Comparison of ENCODE assay signal across 1 cellular context in the genomic region with DNA sequence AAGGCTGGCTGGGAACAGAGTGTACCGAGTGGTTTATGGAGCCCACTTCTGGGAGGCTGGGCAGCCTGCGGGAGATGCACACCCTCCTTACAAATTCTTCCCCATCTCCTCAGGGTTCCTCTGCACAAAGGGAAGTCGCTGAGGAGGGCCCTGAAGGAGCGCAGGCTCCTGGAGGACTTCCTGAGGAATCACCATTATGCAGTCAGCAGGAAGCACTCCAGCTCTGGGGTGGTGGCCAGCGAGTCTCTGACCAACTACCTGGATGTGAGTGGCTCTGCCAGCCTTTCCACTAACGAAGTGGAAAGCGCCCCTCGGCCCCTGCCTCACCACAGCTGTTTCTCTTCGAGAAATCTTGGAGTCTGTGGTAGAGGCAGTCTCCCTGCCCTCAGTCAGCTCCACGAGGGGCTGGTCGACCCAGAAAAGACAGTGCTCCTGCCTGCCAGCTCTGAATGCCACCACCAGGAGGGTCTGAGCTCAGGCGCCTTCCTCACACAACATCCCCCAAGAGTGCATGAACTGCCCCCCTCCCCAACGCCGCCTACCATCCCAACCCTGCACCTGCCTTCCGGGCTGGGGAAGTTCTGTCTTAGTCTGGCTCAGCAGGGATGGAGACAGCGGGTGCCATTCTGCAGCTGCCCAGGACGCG.
TF ChIP-seq lines count a peak whose summit lies in the region.

No MANE protein-coding gene starts in this region.

TF ChIP-seq in HCT116, 20 proteins besides CTCF, POLR2A, EP300 and RAD21:
- TF ChIP-seq FOSL1 (IDR thresholded peaks at IDR 0.05; ENCODE audit: low read depth), result no peak
- no peak for TF ChIP-seq YY1 (IDR thresholded peaks at IDR 0.05; ENCODE audit: extremely low read depth, insufficient replicate concordance, low read depth, low read length)
- TF ChIP-seq ELF1 (IDR thresholded peaks at IDR 0.05; ENCODE audit: borderline replicate concordance, low read depth), result no peak
- TF ChIP-seq, protein P1, sequence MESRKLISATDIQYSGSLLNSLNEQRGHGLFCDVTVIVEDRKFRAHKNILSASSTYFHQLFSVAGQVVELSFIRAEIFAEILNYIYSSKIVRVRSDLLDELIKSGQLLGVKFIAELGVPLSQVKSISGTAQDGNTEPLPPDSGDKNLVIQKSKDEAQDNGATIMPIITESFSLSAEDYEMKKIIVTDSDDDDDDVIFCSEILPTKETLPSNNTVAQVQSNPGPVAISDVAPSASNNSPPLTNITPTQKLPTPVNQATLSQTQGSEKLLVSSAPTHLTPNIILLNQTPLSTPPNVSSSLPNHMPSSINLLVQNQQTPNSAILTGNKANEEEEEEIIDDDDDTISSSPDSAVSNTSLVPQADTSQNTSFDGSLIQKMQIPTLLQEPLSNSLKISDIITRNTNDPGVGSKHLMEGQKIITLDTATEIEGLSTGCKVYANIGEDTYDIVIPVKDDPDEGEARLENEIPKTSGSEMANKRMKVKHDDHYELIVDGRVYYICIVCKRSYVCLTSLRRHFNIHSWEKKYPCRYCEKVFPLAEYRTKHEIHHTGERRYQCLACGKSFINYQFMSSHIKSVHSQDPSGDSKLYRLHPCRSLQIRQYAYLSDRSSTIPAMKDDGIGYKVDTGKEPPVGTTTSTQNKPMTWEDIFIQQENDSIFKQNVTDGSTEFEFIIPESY (IDR thresholded peaks at IDR 0.05; ENCODE audit: extremely low read depth, insufficient replicate concordance, low read length), result no peak
- no peak for TF ChIP-seq EZH2phosphoT487 (IDR thresholded peaks at IDR 0.05; ENCODE audit: borderline replicate concordance)
- TF ChIP-seq SRF (IDR thresholded peaks at IDR 0.05; ENCODE audit: low read depth), result no peak
- TF ChIP-seq, protein P2, sequence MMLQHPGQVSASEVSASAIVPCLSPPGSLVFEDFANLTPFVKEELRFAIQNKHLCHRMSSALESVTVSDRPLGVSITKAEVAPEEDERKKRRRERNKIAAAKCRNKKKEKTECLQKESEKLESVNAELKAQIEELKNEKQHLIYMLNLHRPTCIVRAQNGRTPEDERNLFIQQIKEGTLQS (IDR thresholded peaks at IDR 0.05), result no peak
- no peak for TF ChIP-seq ZFX (IDR thresholded peaks at IDR 0.05)
- TF ChIP-seq, protein P3, sequence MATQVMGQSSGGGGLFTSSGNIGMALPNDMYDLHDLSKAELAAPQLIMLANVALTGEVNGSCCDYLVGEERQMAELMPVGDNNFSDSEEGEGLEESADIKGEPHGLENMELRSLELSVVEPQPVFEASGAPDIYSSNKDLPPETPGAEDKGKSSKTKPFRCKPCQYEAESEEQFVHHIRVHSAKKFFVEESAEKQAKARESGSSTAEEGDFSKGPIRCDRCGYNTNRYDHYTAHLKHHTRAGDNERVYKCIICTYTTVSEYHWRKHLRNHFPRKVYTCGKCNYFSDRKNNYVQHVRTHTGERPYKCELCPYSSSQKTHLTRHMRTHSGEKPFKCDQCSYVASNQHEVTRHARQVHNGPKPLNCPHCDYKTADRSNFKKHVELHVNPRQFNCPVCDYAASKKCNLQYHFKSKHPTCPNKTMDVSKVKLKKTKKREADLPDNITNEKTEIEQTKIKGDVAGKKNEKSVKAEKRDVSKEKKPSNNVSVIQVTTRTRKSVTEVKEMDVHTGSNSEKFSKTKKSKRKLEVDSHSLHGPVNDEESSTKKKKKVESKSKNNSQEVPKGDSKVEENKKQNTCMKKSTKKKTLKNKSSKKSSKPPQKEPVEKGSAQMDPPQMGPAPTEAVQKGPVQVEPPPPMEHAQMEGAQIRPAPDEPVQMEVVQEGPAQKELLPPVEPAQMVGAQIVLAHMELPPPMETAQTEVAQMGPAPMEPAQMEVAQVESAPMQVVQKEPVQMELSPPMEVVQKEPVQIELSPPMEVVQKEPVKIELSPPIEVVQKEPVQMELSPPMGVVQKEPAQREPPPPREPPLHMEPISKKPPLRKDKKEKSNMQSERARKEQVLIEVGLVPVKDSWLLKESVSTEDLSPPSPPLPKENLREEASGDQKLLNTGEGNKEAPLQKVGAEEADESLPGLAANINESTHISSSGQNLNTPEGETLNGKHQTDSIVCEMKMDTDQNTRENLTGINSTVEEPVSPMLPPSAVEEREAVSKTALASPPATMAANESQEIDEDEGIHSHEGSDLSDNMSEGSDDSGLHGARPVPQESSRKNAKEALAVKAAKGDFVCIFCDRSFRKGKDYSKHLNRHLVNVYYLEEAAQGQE (IDR thresholded peaks at IDR 0.05; ENCODE audit: low read depth), result no peak
- no peak for TF ChIP-seq EGR1 (IDR thresholded peaks at IDR 0.05; ENCODE audit: low read depth)
- TF ChIP-seq ZNF274 (IDR thresholded peaks at IDR 0.05; ENCODE audit: low read depth, low read length), result no peak
- TF ChIP-seq CEBPB (IDR thresholded peaks at IDR 0.05; ENCODE audit: low read depth), result no peak
- TF ChIP-seq TCF7L2 (IDR thresholded peaks at IDR 0.05; ENCODE audit: borderline replicate concordance, extremely low read depth, insufficient read depth, insufficient read length), result no peak
- TF ChIP-seq JUND (IDR thresholded peaks at IDR 0.05), result no peak
